Comparison of ENCODE assay signal across 1 cellular context in the genomic region with DNA sequence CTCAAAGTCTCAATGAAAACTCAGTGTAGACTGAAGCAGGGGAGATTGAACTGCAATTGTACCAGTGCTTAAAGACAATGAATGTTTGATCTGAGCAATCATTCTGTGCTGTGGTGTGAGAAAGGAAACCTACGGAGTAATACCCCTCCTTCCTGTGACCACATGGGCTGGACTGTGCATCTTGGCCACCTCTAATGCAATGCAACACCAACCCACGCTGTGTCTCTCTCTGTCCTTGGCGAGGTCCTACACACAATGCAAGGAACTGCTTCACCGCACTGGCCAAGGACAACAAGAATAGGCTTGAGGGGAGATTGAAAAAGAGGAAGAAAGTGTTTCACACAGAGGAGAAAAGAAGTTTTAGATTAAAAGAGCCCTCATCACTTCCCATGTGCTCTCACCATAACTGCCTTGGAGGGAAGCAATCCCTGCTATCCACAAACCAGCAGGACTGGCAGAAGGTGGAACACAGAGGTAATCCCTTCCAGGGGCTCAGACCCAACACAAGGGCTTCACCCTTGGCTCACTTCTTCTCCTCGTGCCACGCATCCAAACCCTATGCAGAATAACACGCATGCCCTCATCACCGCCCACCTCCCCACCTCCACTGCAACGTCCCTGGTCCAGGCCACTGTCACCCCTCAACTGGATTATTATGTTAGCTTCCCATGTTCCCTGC.
TF ChIP-seq lines count a peak whose summit lies in the region.

No MANE protein-coding gene starts in this region.

TF ChIP-seq in GM23338, 12 proteins besides CTCF, POLR2A, EP300 and RAD21 (continued from another document):
- TF ChIP-seq, protein P1, sequence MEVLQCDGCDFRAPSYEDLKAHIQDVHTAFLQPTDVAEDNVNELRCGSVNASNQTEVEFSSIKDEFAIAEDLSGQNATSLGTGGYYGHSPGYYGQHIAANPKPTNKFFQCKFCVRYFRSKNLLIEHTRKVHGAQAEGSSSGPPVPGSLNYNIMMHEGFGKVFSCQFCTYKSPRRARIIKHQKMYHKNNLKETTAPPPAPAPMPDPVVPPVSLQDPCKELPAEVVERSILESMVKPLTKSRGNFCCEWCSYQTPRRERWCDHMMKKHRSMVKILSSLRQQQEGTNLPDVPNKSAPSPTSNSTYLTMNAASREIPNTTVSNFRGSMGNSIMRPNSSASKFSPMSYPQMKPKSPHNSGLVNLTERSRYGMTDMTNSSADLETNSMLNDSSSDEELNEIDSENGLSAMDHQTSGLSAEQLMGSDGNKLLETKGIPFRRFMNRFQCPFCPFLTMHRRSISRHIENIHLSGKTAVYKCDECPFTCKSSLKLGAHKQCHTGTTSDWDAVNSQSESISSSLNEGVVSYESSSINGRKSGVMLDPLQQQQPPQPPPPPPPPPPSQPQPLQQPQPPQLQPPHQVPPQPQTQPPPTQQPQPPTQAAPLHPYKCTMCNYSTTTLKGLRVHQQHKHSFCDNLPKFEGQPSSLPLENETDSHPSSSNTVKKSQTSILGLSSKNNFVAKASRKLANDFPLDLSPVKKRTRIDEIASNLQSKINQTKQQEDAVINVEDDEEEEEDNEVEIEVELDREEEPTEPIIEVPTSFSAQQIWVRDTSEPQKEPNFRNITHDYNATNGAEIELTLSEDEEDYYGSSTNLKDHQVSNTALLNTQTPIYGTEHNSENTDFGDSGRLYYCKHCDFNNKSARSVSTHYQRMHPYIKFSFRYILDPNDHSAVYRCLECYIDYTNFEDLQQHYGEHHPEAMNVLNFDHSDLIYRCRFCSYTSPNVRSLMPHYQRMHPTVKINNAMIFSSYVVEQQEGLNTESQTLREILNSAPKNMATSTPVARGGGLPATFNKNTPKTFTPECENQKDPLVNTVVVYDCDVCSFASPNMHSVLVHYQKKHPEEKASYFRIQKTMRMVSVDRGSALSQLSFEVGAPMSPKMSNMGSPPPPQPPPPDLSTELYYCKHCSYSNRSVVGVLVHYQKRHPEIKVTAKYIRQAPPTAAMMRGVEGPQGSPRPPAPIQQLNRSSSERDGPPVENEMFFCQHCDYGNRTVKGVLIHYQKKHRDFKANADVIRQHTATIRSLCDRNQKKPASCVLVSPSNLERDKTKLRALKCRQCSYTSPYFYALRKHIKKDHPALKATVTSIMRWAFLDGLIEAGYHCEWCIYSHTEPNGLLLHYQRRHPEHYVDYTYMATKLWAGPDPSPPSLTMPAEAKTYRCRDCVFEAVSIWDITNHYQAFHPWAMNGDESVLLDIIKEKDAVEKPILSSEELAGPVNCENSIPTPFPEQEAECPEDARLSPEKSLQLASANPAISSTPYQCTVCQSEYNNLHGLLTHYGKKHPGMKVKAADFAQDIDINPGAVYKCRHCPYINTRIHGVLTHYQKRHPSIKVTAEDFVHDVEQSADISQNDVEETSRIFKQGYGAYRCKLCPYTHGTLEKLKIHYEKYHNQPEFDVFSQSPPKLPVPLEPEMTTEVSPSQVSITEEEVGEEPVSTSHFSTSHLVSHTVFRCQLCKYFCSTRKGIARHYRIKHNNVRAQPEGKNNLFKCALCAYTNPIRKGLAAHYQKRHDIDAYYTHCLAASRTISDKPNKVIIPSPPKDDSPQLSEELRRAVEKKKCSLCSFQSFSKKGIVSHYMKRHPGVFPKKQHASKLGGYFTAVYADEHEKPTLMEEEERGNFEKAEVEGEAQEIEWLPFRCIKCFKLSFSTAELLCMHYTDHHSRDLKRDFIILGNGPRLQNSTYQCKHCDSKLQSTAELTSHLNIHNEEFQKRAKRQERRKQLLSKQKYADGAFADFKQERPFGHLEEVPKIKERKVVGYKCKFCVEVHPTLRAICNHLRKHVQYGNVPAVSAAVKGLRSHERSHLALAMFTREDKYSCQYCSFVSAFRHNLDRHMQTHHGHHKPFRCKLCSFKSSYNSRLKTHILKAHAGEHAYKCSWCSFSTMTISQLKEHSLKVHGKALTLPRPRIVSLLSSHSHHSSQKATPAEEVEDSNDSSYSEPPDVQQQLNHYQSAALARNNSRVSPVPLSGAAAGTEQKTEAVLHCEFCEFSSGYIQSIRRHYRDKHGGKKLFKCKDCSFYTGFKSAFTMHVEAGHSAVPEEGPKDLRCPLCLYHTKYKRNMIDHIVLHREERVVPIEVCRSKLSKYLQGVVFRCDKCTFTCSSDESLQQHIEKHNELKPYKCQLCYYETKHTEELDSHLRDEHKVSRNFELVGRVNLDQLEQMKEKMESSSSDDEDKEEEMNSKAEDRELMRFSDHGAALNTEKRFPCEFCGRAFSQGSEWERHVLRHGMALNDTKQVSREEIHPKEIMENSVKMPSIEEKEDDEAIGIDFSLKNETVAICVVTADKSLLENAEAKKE (CRISPR knock-in tag; IDR thresholded peaks at IDR 0.05): no peak
